ENCODE assay signal across 16 cellular contexts in the genomic region with DNA sequence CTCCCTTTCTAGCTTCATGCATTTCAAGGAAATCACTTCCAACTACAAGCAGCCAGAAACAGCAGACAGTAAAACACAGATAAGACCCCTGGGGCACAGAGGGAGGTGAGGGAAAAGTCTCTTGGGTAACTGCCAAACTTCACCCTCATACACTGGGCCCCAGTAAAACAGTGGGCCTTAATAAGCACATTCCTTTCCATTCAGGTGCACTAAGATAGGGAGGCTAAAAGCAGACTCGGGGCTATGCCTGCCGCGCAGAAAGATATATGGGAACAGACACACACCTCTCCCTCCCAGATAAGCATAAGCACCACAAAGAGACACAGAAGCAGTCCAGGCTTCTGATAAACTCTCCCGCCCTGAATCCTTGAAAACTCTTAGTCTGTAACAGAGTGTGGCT.
A peak's percentile ranks its signal among the peaks of the same experiment; 100 is the strongest.
DNase-seq lines count a peak whose midpoint lies in the region; ATAC-seq, FAIRE-seq and TF ChIP-seq lines count a peak whose summit lies in the region.
"Had no signal": no experiment of that assay in that cellular context is flagged by ENCODE, and none has a peak within 500 bp of the region (broad histone marks: within the 10 kb centered on the region; RNA-seq: fewer than 3 reads in every experiment).

No MANE protein-coding gene starts in this region.

- no peaks in the 10 kb centered on the region for H3K9me1 ChIP-seq in K562 (ENCODE audit: control insufficient read depth, insufficient read depth, low read length)

- H3K79me2 ChIP-seq in GM23338 (replicated peaks; ENCODE audit: insufficient read depth) (no peaks in the 10 kb centered on the region), K562 (ENCODE audit: control insufficient read depth, insufficient read depth, low read length) (no peaks in the 10 kb centered on the region)

- no peak for DNase-seq in GM23338 (ENCODE audit: low spot score)
- peak; percentile 1 for DNase-seq in OCI-M2 (lab: John Stamatoyannopoulos, UW; ENCODE audit: unreplicated experiment)
- DNase-seq in K562 (ENCODE audit: extremely low read depth in 1 of 4, low spot score in 3 of 4) = peak; percentile 54 to 96 (median 74)
- no peak for DNase-seq in stimulated activated CD4-positive, alpha-beta T cell treated with anti-CD3 and anti-CD28 coated beads, Interleukin-12 subunit alpha, Interleukin-12 subunit beta, amount 100 ng/mL, for 4 hours
- DNase-seq: KG1, NCI-H1436, NCI-H2081, NCI-H510A treated with DMSO at 0.1 percent for 48 hours, NCI-H82 had no signal

- no peaks in the 10 kb centered on the region for H3K9me2 ChIP-seq in GM23338 (ENCODE audit: insufficient read depth)

- H3K4me3 ChIP-seq in GM23338 = no peak overlapping the region
- H3K4me3 ChIP-seq in K562 = no peak overlapping the region

- ATAC-seq in GM23338 (peak; percentile 40), K562 (peak; percentile 99), GM18870 (IDR thresholded peaks at IDR 0.05; ENCODE audit: unreplicated experiment) (no peak), GM19455 (IDR thresholded peaks at IDR 0.05; ENCODE audit: unreplicated experiment) (no peak), HG03280 (IDR thresholded peaks at IDR 0.05; ENCODE audit: unreplicated experiment) (no peak)
- ATAC-seq: HCT116 had no signal

- peaks cover 4% of the 10 kb centered on the region; the same call in 1 of the 3 replicates for H3K9me3 Mint-ChIP-seq in GM23338
- H3K9me3 Mint-ChIP-seq in nephron = no peaks in the 10 kb centered on the region

- H3K27me3 Mint-ChIP-seq in GM23338 (ENCODE audit: insufficient read depth, low read depth, poor library complexity) (no peaks in the 10 kb centered on the region), nephron (ENCODE audit: low read depth) (no peaks in the 10 kb centered on the region)

- H3K4me1 Mint-ChIP-seq in GM23338 (peaks cover 25% of the 10 kb centered on the region), nephron (peaks cover 7% of the 10 kb centered on the region)

- no TSS peak for BruUV-seq in K562 (replicated peaks; lab: Mats Ljungman, UMichigan)

- no peaks in the 10 kb centered on the region for H4K20me1 ChIP-seq in GM23338 (replicated peaks; ENCODE audit: insufficient read depth)
- H4K20me1 ChIP-seq in K562 (replicated peaks; ENCODE audit: control insufficient read depth, insufficient read depth, low read length) = no peaks in the 10 kb centered on the region

- H3K27me3 ChIP-seq in GM23338 (ENCODE audit: insufficient read depth) = no peaks in the 10 kb centered on the region
- no peaks in the 10 kb centered on the region for H3K27me3 ChIP-seq in K562 (ENCODE audit: control insufficient read depth in 2 of 2, insufficient read depth in 2 of 2, low read length in 2 of 2)

- no peak overlapping the region for H3K4me3 Mint-ChIP-seq in GM23338
- H3K4me3 Mint-ChIP-seq in nephron = no peak overlapping the region

- H3K27ac ChIP-seq in GM23338 (ENCODE audit: low read depth) = no peak overlapping the region
- H3K27ac ChIP-seq in K562 (ENCODE audit: extremely low read depth, low read depth, low read length) = peak overlapping the region; percentile 47; the same call in 1 of the 3 replicates
- H3K27ac ChIP-seq: C4-2B had no signal

- no peak overlapping the region for H3K4me2 ChIP-seq in GM23338
- H3K4me2 ChIP-seq in K562 (ENCODE audit: insufficient read depth, low read length) = peak overlapping the region; percentile 8; the same call in 1 of the 2 replicates

- TF ChIP-seq CTCF in GM23338 (conservative IDR thresholded peaks at IDR 0.05; ENCODE audit: low read depth in 2 of 2) = no peak
- no peak for TF ChIP-seq CTCF in K562 (IDR thresholded peaks at IDR 0.05 in 2 of 3, conservative IDR thresholded peaks at IDR 0.05 in 1 of 3; ENCODE audit: insufficient read depth in 2 of 3, low read depth in 1 of 3, low read length in 3 of 3)
- no peak for TF ChIP-seq CTCF in nephron (IDR thresholded peaks at IDR 0.05; ENCODE audit: unreplicated experiment in 3 of 3)

- H3K9ac ChIP-seq in K562 (ENCODE audit: insufficient read depth in 1 of 2, low read depth in 2 of 2, low read length in 2 of 2) = no peak overlapping the region

- peak; percentile 84 for TF ChIP-seq EP300 in K562 (IDR thresholded peaks at IDR 0.05; ENCODE audit: low read length)

- no peak for TF ChIP-seq POLR2A in K562 (conservative IDR thresholded peaks at IDR 0.05)

- peak in 1 of 2 experiments; percentile 18; a peak in 1 of 4 replicates for TF ChIP-seq RAD21 in K562 (CRISPR knock-in tag; conservative IDR thresholded peaks at IDR 0.05 in 1 of 2, IDR thresholded peaks at IDR 0.05 in 1 of 2)

- H3K9me3 ChIP-seq in K562 (replicated peaks; ENCODE audit: control insufficient read depth, insufficient read depth, low read depth, low read length) = peaks cover 2% of the 10 kb centered on the region; the same call in 1 of the 2 replicates

- H3K4me1 ChIP-seq in GM23338 (ENCODE audit: insufficient read depth) (peaks cover 6% of the 10 kb centered on the region), K562 (replicated peaks in 1 of 2; ENCODE audit: control insufficient read depth in 2 of 2, insufficient read depth in 2 of 2, low read length in 2 of 2) (peaks cover 3 to 5% of the 10 kb centered on the region in 2 experiments; a peak in 3 of 5 replicates)

- no peaks in the 10 kb centered on the region for H3F3A ChIP-seq in GM23338 (replicated peaks; ENCODE audit: low read depth)

- in situ Hi-C loops in K562 (cut with MboI) = no loop called here

- H3K36me3 ChIP-seq in GM23338 (ENCODE audit: insufficient read depth) = no peaks in the 10 kb centered on the region
- H3K36me3 ChIP-seq in K562 (ENCODE audit: control insufficient read depth, insufficient read depth, low read length) = peaks cover 4% of the 10 kb centered on the region

- peak; percentile 95 for FAIRE-seq in K562 (lab: Jason Lieb, UNC)
- FAIRE-seq: GM19239 had no signal

- H2AFZ ChIP-seq in GM23338 (no peak overlapping the region), K562 (ENCODE audit: low read depth, low read length) (no peak overlapping the region)

- intact Hi-C loops in K562 (cut with micrococcal nuclease) = loop anchor here (2.0 kb wide), 1 partner anchor 28 kb away; no protein-coding TSS in a partner anchor

- H3K36me3 Mint-ChIP-seq in GM23338 (ENCODE audit: low read depth) (peaks cover 54% of the 10 kb centered on the region), nephron (ENCODE audit: low read depth) (peaks cover 29% of the 10 kb centered on the region)

- POLR2A ChIA-PET in K562 (lab: Yijun Ruan, JAX) = interaction anchor here (0.6 kb wide), 1 partner anchor 948 kb away, joined by 3 read pairs; no protein-coding TSS in a partner anchor

- H3K27ac Mint-ChIP-seq in GM23338 (no peak overlapping the region), nephron (peak overlapping the region in 2 of 3 experiments; percentile 69 to 77)

- CTCF ChIA-PET in K562 (lab: Yijun Ruan, JAX; ENCODE audit: low intra/inter-chr PET ratio) = no interaction called here

- 2% methylated on average over 4 of the region's 4 CpGs for WGBS in K562 (ENCODE audit: insufficient coverage, low coverage, missing lambda C conversion rate)

TF ChIP-seq in GM23338, 12 proteins besides CTCF, POLR2A, EP300 and RAD21 (continues in another document):
- TF ChIP-seq, protein P1, sequence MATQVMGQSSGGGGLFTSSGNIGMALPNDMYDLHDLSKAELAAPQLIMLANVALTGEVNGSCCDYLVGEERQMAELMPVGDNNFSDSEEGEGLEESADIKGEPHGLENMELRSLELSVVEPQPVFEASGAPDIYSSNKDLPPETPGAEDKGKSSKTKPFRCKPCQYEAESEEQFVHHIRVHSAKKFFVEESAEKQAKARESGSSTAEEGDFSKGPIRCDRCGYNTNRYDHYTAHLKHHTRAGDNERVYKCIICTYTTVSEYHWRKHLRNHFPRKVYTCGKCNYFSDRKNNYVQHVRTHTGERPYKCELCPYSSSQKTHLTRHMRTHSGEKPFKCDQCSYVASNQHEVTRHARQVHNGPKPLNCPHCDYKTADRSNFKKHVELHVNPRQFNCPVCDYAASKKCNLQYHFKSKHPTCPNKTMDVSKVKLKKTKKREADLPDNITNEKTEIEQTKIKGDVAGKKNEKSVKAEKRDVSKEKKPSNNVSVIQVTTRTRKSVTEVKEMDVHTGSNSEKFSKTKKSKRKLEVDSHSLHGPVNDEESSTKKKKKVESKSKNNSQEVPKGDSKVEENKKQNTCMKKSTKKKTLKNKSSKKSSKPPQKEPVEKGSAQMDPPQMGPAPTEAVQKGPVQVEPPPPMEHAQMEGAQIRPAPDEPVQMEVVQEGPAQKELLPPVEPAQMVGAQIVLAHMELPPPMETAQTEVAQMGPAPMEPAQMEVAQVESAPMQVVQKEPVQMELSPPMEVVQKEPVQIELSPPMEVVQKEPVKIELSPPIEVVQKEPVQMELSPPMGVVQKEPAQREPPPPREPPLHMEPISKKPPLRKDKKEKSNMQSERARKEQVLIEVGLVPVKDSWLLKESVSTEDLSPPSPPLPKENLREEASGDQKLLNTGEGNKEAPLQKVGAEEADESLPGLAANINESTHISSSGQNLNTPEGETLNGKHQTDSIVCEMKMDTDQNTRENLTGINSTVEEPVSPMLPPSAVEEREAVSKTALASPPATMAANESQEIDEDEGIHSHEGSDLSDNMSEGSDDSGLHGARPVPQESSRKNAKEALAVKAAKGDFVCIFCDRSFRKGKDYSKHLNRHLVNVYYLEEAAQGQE (IDR thresholded peaks at IDR 0.05; ENCODE audit: unreplicated experiment) = no peak
- no peak for TF ChIP-seq ZNF331 (CRISPR knock-in tag; IDR thresholded peaks at IDR 0.05; ENCODE audit: low read depth)

TF ChIP-seq in K562, 482 proteins besides CTCF, POLR2A, EP300 and RAD21 (continues in another document):
- TF ChIP-seq, protein P2, sequence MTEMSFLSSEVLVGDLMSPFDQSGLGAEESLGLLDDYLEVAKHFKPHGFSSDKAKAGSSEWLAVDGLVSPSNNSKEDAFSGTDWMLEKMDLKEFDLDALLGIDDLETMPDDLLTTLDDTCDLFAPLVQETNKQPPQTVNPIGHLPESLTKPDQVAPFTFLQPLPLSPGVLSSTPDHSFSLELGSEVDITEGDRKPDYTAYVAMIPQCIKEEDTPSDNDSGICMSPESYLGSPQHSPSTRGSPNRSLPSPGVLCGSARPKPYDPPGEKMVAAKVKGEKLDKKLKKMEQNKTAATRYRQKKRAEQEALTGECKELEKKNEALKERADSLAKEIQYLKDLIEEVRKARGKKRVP (CRISPR knock-in tag; IDR thresholded peaks at IDR 0.05) = no peak
- no peak for TF ChIP-seq ZNF253 (CRISPR knock-in tag; conservative IDR thresholded peaks at IDR 0.05)
- peak; percentile 91 for TF ChIP-seq MTA3 (IDR thresholded peaks at IDR 0.05; ENCODE audit: borderline replicate concordance)
- no peak for TF ChIP-seq ZNF644 (tag; IDR thresholded peaks at IDR 0.05; ENCODE audit: low read depth)
- TF ChIP-seq ZNF274 (IDR thresholded peaks at IDR 0.05; ENCODE audit: borderline replicate concordance, low read depth, low read length) = no peak

Comparison
In these comparisons a context has a peak if more than half of its experiments do, and no peak if none do; other contexts are left out.
1. ATAC-seq: peak in GM23338 (single experiment) and K562 (single experiment); none in GM18870 (single experiment), GM19455 (single experiment) and HG03280 (single experiment).
2. DNase-seq: peak in OCI-M2 (single experiment) and K562 (4 of 4); none in GM23338 (single experiment) and stimulated activated CD4-positive, alpha-beta T cell treated with anti-CD3 and anti-CD28 coated beads, Interleukin-12 subunit alpha, Interleukin-12 subunit beta, amount 100 ng/mL, for 4 hours (single experiment).